In genomic region chr2:106542730-106543359, GRCh38 we compare ENCODE assay signal across 8 cellular contexts. TPM values are rescaled to one million over a fixed set of nuclear protein-coding genes. Genes with fewer than 3 reads are reported as not detected.
DNase-seq lines count a peak whose midpoint lies in the region; ATAC-seq and TF ChIP-seq lines count a peak whose summit lies in the region.

No MANE protein-coding gene starts in this region.

- H3K27ac ChIP-seq in CD8-positive, alpha-beta T cell (ENCODE audit: low read depth, low read length): no peak overlapping the region

- H3K27me3 Mint-ChIP-seq in CD8-positive, alpha-beta T cell (ENCODE audit: low read depth): peaks cover 27% of the 10 kb centered on the region
- H3K27me3 Mint-ChIP-seq in activated CD8-positive, alpha-beta memory T cell treated with anti-CD3 and anti-CD28 coated beads, Interleukin-2, amount 10 ng/mL, durations not matched to agents 7 days and 5 days: peaks cover 36% of the 10 kb centered on the region

- peak overlapping the region; percentile 65 for H3K4me3 Mint-ChIP-seq in CD8-positive, alpha-beta T cell
- H3K4me3 Mint-ChIP-seq in activated CD8-positive, alpha-beta memory T cell treated with anti-CD3 and anti-CD28 coated beads, Interleukin-2, amount 10 ng/mL, durations not matched to agents 7 days and 5 days: peak overlapping the region; percentile 41

- peak; percentile 60 to 87 (median 72) for DNase-seq in CD8-positive, alpha-beta T cell
- peak; percentile 5 for DNase-seq in NK-92 treated with Interleukin-12 subunit alpha and Interleukin-12 subunit beta, amount 100 ng/mL, for 24 hours (lab: John Stamatoyannopoulos, UW)
- peak; percentile 78 for DNase-seq in activated CD8-positive, alpha-beta memory T cell treated with anti-CD3 and anti-CD28 coated beads, Interleukin-2, amount 10 ng/mL, durations not matched to agents 7 days and 5 days
- DNase-seq in epidermal melanocyte (ENCODE audit: insufficient read length, low spot score): peak; percentile 69
- peak; percentile 63 for DNase-seq in myocyte (ENCODE audit: low read depth)
- DNase-seq in stimulated activated CD8-positive, alpha-beta memory T cell treated with anti-CD3 and anti-CD28 coated beads, Interleukin-7, amount 100 ng/mL, for 48 hours (ENCODE audit: extremely low read depth in 1 of 2, low read depth in 1 of 2): peak; percentile 39 to 53

- ATAC-seq in CD8-positive, alpha-beta T cell: peak; percentile 100
- peak; percentile 89 for ATAC-seq in GM19397 (IDR thresholded peaks at IDR 0.05; ENCODE audit: unreplicated experiment)
- ATAC-seq in HG03558 (IDR thresholded peaks at IDR 0.05; ENCODE audit: extremely low read depth, unreplicated experiment): peak; percentile 78
- ATAC-seq in activated CD8-positive, alpha-beta memory T cell treated with anti-CD3 and anti-CD28 coated beads, Interleukin-2, amount 10 ng/mL, durations not matched to agents 7 days and 5 days: peak; percentile 90

- H3K9me3 Mint-ChIP-seq in CD8-positive, alpha-beta T cell: no peaks in the 10 kb centered on the region
- no peaks in the 10 kb centered on the region for H3K9me3 Mint-ChIP-seq in activated CD8-positive, alpha-beta memory T cell treated with anti-CD3 and anti-CD28 coated beads, Interleukin-2, amount 10 ng/mL, durations not matched to agents 7 days and 5 days (ENCODE audit: low read depth)

- H3K4me3 ChIP-seq in CD8-positive, alpha-beta T cell (ENCODE audit: low read depth, low read length): peak overlapping the region; percentile 7

- no peaks in the 10 kb centered on the region for H3K36me3 Mint-ChIP-seq in CD8-positive, alpha-beta T cell
- H3K36me3 Mint-ChIP-seq in activated CD8-positive, alpha-beta memory T cell treated with anti-CD3 and anti-CD28 coated beads, Interleukin-2, amount 10 ng/mL, durations not matched to agents 7 days and 5 days: no peaks in the 10 kb centered on the region

- peak; percentile 91 for TF ChIP-seq CTCF in CD8-positive, alpha-beta T cell (IDR thresholded peaks at IDR 0.05)

- H3K36me3 ChIP-seq in CD8-positive, alpha-beta T cell (ENCODE audit: insufficient read depth, low read length): no peaks in the 10 kb centered on the region

- peaks cover 4% of the 10 kb centered on the region for H3K4me1 ChIP-seq in CD8-positive, alpha-beta T cell (ENCODE audit: insufficient read depth, low read length)

- intact Hi-C loops in CD8-positive, alpha-beta T cell (cut with DNase I, micrococcal nuclease): loop anchor here (1.0 to 10.0 kb wide), 9 partner anchors 39 to 1174 kb away; no protein-coding TSS in a partner anchor

- peaks cover 3% of the 10 kb centered on the region for H3K4me1 Mint-ChIP-seq in CD8-positive, alpha-beta T cell (ENCODE audit: low read depth)
- H3K4me1 Mint-ChIP-seq in activated CD8-positive, alpha-beta memory T cell treated with anti-CD3 and anti-CD28 coated beads, Interleukin-2, amount 10 ng/mL, durations not matched to agents 7 days and 5 days: peaks cover 9% of the 10 kb centered on the region

- no peaks in the 10 kb centered on the region for H3K9me3 ChIP-seq in CD8-positive, alpha-beta T cell (ENCODE audit: low read length)

- no peak overlapping the region for H3K27ac Mint-ChIP-seq in CD8-positive, alpha-beta T cell
- H3K27ac Mint-ChIP-seq in activated CD8-positive, alpha-beta memory T cell treated with anti-CD3 and anti-CD28 coated beads, Interleukin-2, amount 10 ng/mL, durations not matched to agents 7 days and 5 days: no peak overlapping the region

- CTCF ChIA-PET in CD8-positive, alpha-beta T cell (lab: Charles Lee): interaction anchor here (0.6 to 2.3 kb wide), 15 partner anchors 8 to 997 kb away, joined by 3 to 13 read pairs (median 3); no protein-coding TSS in a partner anchor
- CTCF ChIA-PET in activated CD8-positive, alpha-beta memory T cell treated with anti-CD3 and anti-CD28 coated beads, Interleukin-2, amount 10 ng/mL, durations not matched to agents 7 days and 5 days (lab: Charles Lee): interaction anchor here (0.6 to 3.3 kb wide), 9 partner anchors 9 to 440 kb away, joined by 3 to 11 read pairs (median 3); no protein-coding TSS in a partner anchor

- no peaks in the 10 kb centered on the region for H3K27me3 ChIP-seq in CD8-positive, alpha-beta T cell (ENCODE audit: insufficient read depth, low read length)

- POLR2A ChIA-PET in CD8-positive, alpha-beta T cell (lab: Charles Lee): no interaction called here

RNA-seq across cellular contexts. Expression of gene CD8B2, which starts 55.7 kb away (rescaled TPM):
- 1 to 10 TPM; 4.4 to 5.0 TPM for total RNA-seq in CD8-positive, alpha-beta T cell
- total RNA-seq in activated CD8-positive, alpha-beta memory T cell treated with anti-CD3 and anti-CD28 coated beads, Interleukin-2, amount 10 ng/mL, durations not matched to agents 7 days and 5 days: 1 to 10 TPM; 3.7 to 7.0 TPM
- not detected in 2 replicates for total RNA-seq in myocyte
- not detected for polyA plus RNA-seq in myocyte (2012)

Comparison
In these comparisons a context has a peak if more than half of its experiments do, and no peak if none do; other contexts are left out.
1. DNase-seq: peak in every context shown above with its lines; median percentile 78 in activated CD8-positive, alpha-beta memory T cell treated with anti-CD3 and anti-CD28 coated beads, Interleukin-2, amount 10 ng/mL, durations not matched to agents 7 days and 5 days; 72 in CD8-positive, alpha-beta T cell; 69 in epidermal melanocyte; 63 in myocyte; 46 in stimulated activated CD8-positive, alpha-beta memory T cell treated with anti-CD3 and anti-CD28 coated beads, Interleukin-7, amount 100 ng/mL, for 48 hours; 5 in NK-92 treated with Interleukin-12 subunit alpha and Interleukin-12 subunit beta, amount 100 ng/mL, for 24 hours.